In genomic region chr13:98353750-98354149, GRCh38 we compare ENCODE assay signal across 26 cellular contexts.
DNase-seq lines count a peak whose midpoint lies in the region; FAIRE-seq and TF ChIP-seq lines count a peak whose summit lies in the region.
"Had no signal": no experiment of that assay in that cellular context is flagged by ENCODE, and none has a peak within 500 bp of the region (broad histone marks: within the 10 kb centered on the region; RNA-seq: fewer than 3 reads in every experiment).

No MANE protein-coding gene starts in this region.

- H3K27me3 ChIP-seq in astrocyte (ENCODE audit: insufficient read depth, low read length), result no peaks in the 10 kb centered on the region
- H3K27me3 ChIP-seq in thyroid gland, result no peaks in the 10 kb centered on the region
- H3K27me3 ChIP-seq in HAP-1 (ENCODE audit: low read depth), result no peaks in the 10 kb centered on the region
- H3K27me3 ChIP-seq: BE2C, MG63 had no signal

- in situ Hi-C loops in HAP-1 (cut with MboI; ENCODE audit: low sequenced_read_pairs), result no loop called here

- no peak overlapping the region for H3K4me3 Mint-ChIP-seq in astrocyte (ENCODE audit: unreplicated experiment)
- H3K4me3 Mint-ChIP-seq: CD14-positive monocyte; CD8-positive, alpha-beta memory T cell had no signal

- no peak for TF ChIP-seq POLR2A in thyroid gland (IDR thresholded peaks at IDR 0.05)

- H4K20me1 ChIP-seq in astrocyte (ENCODE audit: insufficient read depth, low read length), result peaks cover 24% of the 10 kb centered on the region

- no peaks in the 10 kb centered on the region for H3K9me3 Mint-ChIP-seq in astrocyte (ENCODE audit: unreplicated experiment)

- no peak for FAIRE-seq in astrocyte (lab: Jason Lieb, UNC)
- FAIRE-seq: GM12892, H1 had no signal

- H3K36me3 ChIP-seq in astrocyte (ENCODE audit: insufficient read depth, low read length) (no peaks in the 10 kb centered on the region), thyroid gland (no peaks in the 10 kb centered on the region), HAP-1 (replicated peaks) (no peaks in the 10 kb centered on the region)
- H3K36me3 ChIP-seq: BE2C, MG63 had no signal

- H3K27ac ChIP-seq in astrocyte (ENCODE audit: low read depth, low read length) (no peak overlapping the region), thyroid gland (peak overlapping the region; percentile 26 to 82 (median 69))
- H3K27ac ChIP-seq: 22Rv1, RWPE1 had no signal

- no peaks in the 10 kb centered on the region for H3K4me1 ChIP-seq in astrocyte (ENCODE audit: insufficient read depth, low read length)
- H3K4me1 ChIP-seq in thyroid gland, result peaks cover 33 to 53% of the 10 kb centered on the region in 2 donors
- H3K4me1 ChIP-seq in HAP-1, result no peaks in the 10 kb centered on the region

- H3K79me2 ChIP-seq in astrocyte (ENCODE audit: insufficient read depth, low read length), result peaks cover 9% of the 10 kb centered on the region

- H2AFZ ChIP-seq in astrocyte (ENCODE audit: low read depth, low read length), result no peak overlapping the region

- H3K27ac Mint-ChIP-seq in astrocyte (ENCODE audit: unreplicated experiment), result no peak overlapping the region
- H3K27ac Mint-ChIP-seq: CD14-positive monocyte had no signal

- intact Hi-C loops in thyroid gland (cut with DNase I), result no loop called here

- H3K4me2 ChIP-seq in astrocyte (ENCODE audit: low read length), result no peak overlapping the region

- H3K4me3 ChIP-seq in astrocyte (ENCODE audit: insufficient read depth, low read depth, low read length) (no peak overlapping the region), thyroid gland (replicated peaks in 1 of 3) (no peak overlapping the region), HAP-1 (no peak overlapping the region)
- H3K4me3 ChIP-seq: MG63 had no signal

- H3K4me1 Mint-ChIP-seq in astrocyte (ENCODE audit: low read depth, unreplicated experiment), result no peaks in the 10 kb centered on the region
- H3K4me1 Mint-ChIP-seq: CD14-positive monocyte; CD8-positive, alpha-beta memory T cell had no signal

- H3K36me3 Mint-ChIP-seq in astrocyte (ENCODE audit: low read depth, unreplicated experiment), result peaks cover 5% of the 10 kb centered on the region
- H3K36me3 Mint-ChIP-seq: CD14-positive monocyte had no signal

- H3K9me3 ChIP-seq in astrocyte (ENCODE audit: insufficient read depth, low read depth, low read length) (no peaks in the 10 kb centered on the region), thyroid gland (no peaks in the 10 kb centered on the region), HAP-1 (no peaks in the 10 kb centered on the region)
- H3K9me3 ChIP-seq: BE2C, MG63 had no signal

- DNase-seq in DMS79 treated with DMSO at 0.1 percent for 48 hours (lab: John Stamatoyannopoulos, UW) (peak; percentile 51), DMS79 (lab: John Stamatoyannopoulos, UW) (no peak), astrocyte (ENCODE audit: low read depth) (peak; percentile 37), foreskin melanocyte (peak; percentile 25), thyroid gland (no peak), HUDEP-2 (lab: John Stamatoyannopoulos, UW; ENCODE audit: unreplicated experiment in 76 of 76) (no peak), HAP-1 (ENCODE audit: low spot score in 2 of 2) (no peak)
- no peak for DNase-seq in stimulated activated naive CD4-positive, alpha-beta T cell (lab: John Stamatoyannopoulos, UW)
- DNase-seq: BE2C; CD8-positive, alpha-beta memory T cell; DMS153; GF-D8; KBM-7; MG63; NCI-H1694; NCI-H2029 treated with DMSO at 0.1 percent for 48 hours; NCI-H446 treated with DMSO at 0.1 percent for 48 hours; NCI-H526; NCI-H82; NK-92 treated with Interleukin-12 subunit alpha and Interleukin-12 subunit beta, amount 100 ng/mL, for 24 hours; SHP77 had no signal

- 35 to 63% methylated on average over 1 of the region's 1 CpG for WGBS in thyroid gland, 2 donors

- no peaks in the 10 kb centered on the region for H3K27me3 Mint-ChIP-seq in astrocyte (ENCODE audit: low read depth, unreplicated experiment)

- H3K9ac ChIP-seq in astrocyte (ENCODE audit: low read length), result no peak overlapping the region

- TF ChIP-seq CTCF in astrocyte (IDR thresholded peaks at IDR 0.05; ENCODE audit: insufficient read depth, low read depth, low read length) (no peak), thyroid gland (IDR thresholded peaks at IDR 0.05) (no peak)

Comparison
In these comparisons a context has a peak if more than half of its experiments do, and no peak if none do; other contexts are left out.
1. DNase-seq: peak in DMS79 treated with DMSO at 0.1 percent for 48 hours (single experiment), astrocyte (single experiment) and foreskin melanocyte (single experiment); none in DMS79 (single experiment), thyroid gland (0 of 2), HUDEP-2 (0 of 76), stimulated activated naive CD4-positive, alpha-beta T cell (0 of 6) and HAP-1 (0 of 2).